ENCODE assay signal across 9 cellular contexts in genomic region chr1:196609114-196609737, GRCh38. TPM values are rescaled to one million over a fixed set of nuclear protein-coding genes. Genes with fewer than 3 reads are reported as not detected.
A peak's percentile ranks its signal among the peaks of the same experiment; 100 is the strongest.
DNase-seq lines count a peak whose midpoint lies in the region; ATAC-seq and TF ChIP-seq lines count a peak whose summit lies in the region.
"Had no signal": no experiment of that assay in that cellular context is flagged by ENCODE, and none has a peak within 500 bp of the region (broad histone marks: within the 10 kb centered on the region; RNA-seq: fewer than 3 reads in every experiment).

No MANE protein-coding gene starts in this region.

- peak overlapping the region; percentile 53 to 74 for H3K4me3 ChIP-seq in SK-N-SH (ENCODE audit: low read depth in 2 of 2, low read length in 1 of 2)
- H3K4me3 ChIP-seq in skin epidermis, result peak overlapping the region in 5 of 7 experiments; percentile 14 to 44 (median 36)
- no peak overlapping the region for H3K4me3 ChIP-seq in MM.1S (ENCODE audit: low read length)
- H3K4me3 ChIP-seq: BLaER1 treated with 17β-estradiol and CSF1 and Interleukin-3, amounts not matched to agents 10 nM and 100 nM had no signal

- ATAC-seq in GM18867 (IDR thresholded peaks at IDR 0.05; ENCODE audit: unreplicated experiment), result no peak
- no peak for ATAC-seq in GM18858 (IDR thresholded peaks at IDR 0.05; ENCODE audit: unreplicated experiment)

- DNase-seq in NCI-H2227 treated with DMSO at 0.1 percent for 48 hours (lab: John Stamatoyannopoulos, UW), result peak; percentile 92
- no peak for DNase-seq in NCI-H2227 (lab: John Stamatoyannopoulos, UW; ENCODE audit: unreplicated experiment)
- DNase-seq in SK-N-SH, result peak; percentile 43
- DNase-seq in iPS DF 4.7 (ENCODE audit: extremely low read depth, low spot score), result peak; percentile 41
- no peak for DNase-seq in MM.1S

- H3K79me2 ChIP-seq in SK-N-SH (ENCODE audit: insufficient read depth) (no peaks in the 10 kb centered on the region), MM.1S (ENCODE audit: low read length) (no peaks in the 10 kb centered on the region)

- H4K20me1 ChIP-seq in SK-N-SH (ENCODE audit: insufficient read depth) (no peaks in the 10 kb centered on the region), MM.1S (ENCODE audit: insufficient read depth, low read length) (no peaks in the 10 kb centered on the region)
- H4K20me1 ChIP-seq: BLaER1 treated with 17β-estradiol and CSF1 and Interleukin-3, amounts not matched to agents 10 nM and 100 nM had no signal

- H3K36me3 ChIP-seq in SK-N-SH (replicated peaks in 1 of 2; ENCODE audit: control insufficient read depth in 1 of 2, insufficient read depth in 2 of 2, low read length in 1 of 2) (no peaks in the 10 kb centered on the region), MM.1S (replicated peaks; ENCODE audit: insufficient read depth, low read length) (no peaks in the 10 kb centered on the region)
- H3K36me3 ChIP-seq: BLaER1 treated with 17β-estradiol and CSF1 and Interleukin-3, amounts not matched to agents 10 nM and 100 nM had no signal

- no peak for TF ChIP-seq EP300 in SK-N-SH (IDR thresholded peaks at IDR 0.05; ENCODE audit: borderline replicate concordance in 1 of 2, low read depth in 1 of 2, low read length in 1 of 2)

- CTCF ChIA-PET in SK-N-SH (lab: Yijun Ruan, JAX), result interaction anchor here (0.6 to 1.6 kb wide), 7 partner anchors 8 to 459 kb away, joined by 3 to 7 read pairs (median 3); no protein-coding TSS in a partner anchor

- H3F3A ChIP-seq in SK-N-SH (replicated peaks; ENCODE audit: insufficient read depth) (no peaks in the 10 kb centered on the region), MM.1S (ENCODE audit: insufficient read depth, low read length) (no peaks in the 10 kb centered on the region)

- H2AFZ ChIP-seq in SK-N-SH (ENCODE audit: low read depth) (peak overlapping the region; percentile 95), MM.1S (ENCODE audit: low read length) (no peak overlapping the region)

- 27% methylated on average over 16 of the region's 16 CpGs for WGBS in SK-N-SH (ENCODE audit: low lambda C conversion rate)

- TF ChIP-seq RAD21 in SK-N-SH (IDR thresholded peaks at IDR 0.05; ENCODE audit: low read length), result no peak

- peak overlapping the region in 1 of 2 experiments; percentile 83; a peak in 2 of 4 replicates for H3K27ac ChIP-seq in SK-N-SH (ENCODE audit: low read depth in 2 of 2, low read length in 1 of 2)
- peak overlapping the region in 8 of 21 experiments; percentile 42 to 80 (median 73) for H3K27ac ChIP-seq in skin epidermis
- H3K27ac ChIP-seq in MM.1S (ENCODE audit: low read length), result no peak overlapping the region
- H3K27ac ChIP-seq: BLaER1 treated with 17β-estradiol and CSF1 and Interleukin-3, amounts not matched to agents 10 nM and 100 nM had no signal

- no peaks in the 10 kb centered on the region for H3K9me2 ChIP-seq in SK-N-SH
- no peaks in the 10 kb centered on the region for H3K9me2 ChIP-seq in MM.1S (replicated peaks; ENCODE audit: insufficient read depth, low read length)

- H3K4me2 ChIP-seq in SK-N-SH, result peak overlapping the region; percentile 72
- H3K4me2 ChIP-seq in MM.1S (ENCODE audit: low read depth, low read length), result no peak overlapping the region
- H3K4me2 ChIP-seq: BLaER1 treated with 17β-estradiol and CSF1 and Interleukin-3, amounts not matched to agents 10 nM and 100 nM had no signal

- POLR2A ChIA-PET in SK-N-SH (lab: Yijun Ruan, JAX), result interaction anchor here (0.5 to 1.0 kb wide), 5 partner anchors 8 to 753 kb away, joined by 3 to 4 read pairs (median 3); no protein-coding TSS in a partner anchor

- H3K4me1 ChIP-seq in SK-N-SH (ENCODE audit: control insufficient read depth in 1 of 2, insufficient read depth in 2 of 2, low read depth in 1 of 2, low read length in 1 of 2), result peaks cover 0 to 10% of the 10 kb centered on the region in 2 experiments; a peak in 2 of 4 replicates
- H3K4me1 ChIP-seq in MM.1S (ENCODE audit: low read length), result no peaks in the 10 kb centered on the region
- H3K4me1 ChIP-seq: BLaER1 treated with 17β-estradiol and CSF1 and Interleukin-3, amounts not matched to agents 10 nM and 100 nM had no signal

- H3K9me3 ChIP-seq in SK-N-SH (no peaks in the 10 kb centered on the region), MM.1S (replicated peaks; ENCODE audit: insufficient read depth, low read length) (no peaks in the 10 kb centered on the region)

- H3K27me3 ChIP-seq in SK-N-SH (ENCODE audit: insufficient read depth) (no peaks in the 10 kb centered on the region), MM.1S (replicated peaks; ENCODE audit: insufficient read depth, low read length) (no peaks in the 10 kb centered on the region)
- H3K27me3 ChIP-seq: BLaER1 treated with 17β-estradiol and CSF1 and Interleukin-3, amounts not matched to agents 10 nM and 100 nM had no signal

- TF ChIP-seq CTCF in SK-N-SH (IDR thresholded peaks at IDR 0.05) (no peak), MM.1S (IDR thresholded peaks at IDR 0.05; ENCODE audit: low read length) (no peak)

- H3K9ac ChIP-seq in SK-N-SH (no peak overlapping the region; the same call in 1 of the 2 replicates), MM.1S (ENCODE audit: low read length) (no peak overlapping the region)
- H3K9ac ChIP-seq: BLaER1 treated with 17β-estradiol and CSF1 and Interleukin-3, amounts not matched to agents 10 nM and 100 nM had no signal

TF ChIP-seq in SK-N-SH, 30 proteins besides CTCF, POLR2A, EP300 and RAD21:
- TF ChIP-seq GATA2 (CRISPR knock-in tag; IDR thresholded peaks at IDR 0.05) (no peak), TAF1 (IDR thresholded peaks at IDR 0.05; ENCODE audit: borderline replicate concordance, low read depth, low read length) (no peak), MXI1 (IDR thresholded peaks at IDR 0.05; ENCODE audit: low read depth, low read length) (peak; percentile 96)
- TF ChIP-seq, protein P1, sequence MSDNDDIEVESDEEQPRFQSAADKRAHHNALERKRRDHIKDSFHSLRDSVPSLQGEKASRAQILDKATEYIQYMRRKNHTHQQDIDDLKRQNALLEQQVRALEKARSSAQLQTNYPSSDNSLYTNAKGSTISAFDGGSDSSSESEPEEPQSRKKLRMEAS (IDR thresholded peaks at IDR 0.05; ENCODE audit: low read depth), result peak; percentile 43; the same call in 1 of the 2 replicates

RNA-seq across cellular contexts. Expression of gene KCNT2, which starts 1.0 kb away (rescaled TPM):
- 0.56 and 0.99 TPM in 2 replicates for polyA plus RNA-seq in SK-N-SH (2012; rRNA removed)
- polyA plus RNA-seq in SK-N-SH (2012; cell fraction: cytosol; rRNA removed), result 0.77 and 0.85 TPM in 2 replicates
- polyA plus RNA-seq in SK-N-SH (2012; cell fraction: nucleus; rRNA removed), result 0.93 and 1.9 TPM in 2 replicates

RNA-seq across cellular contexts. Expression of gene CFH, which starts 42.6 kb away (rescaled TPM):
- 2.9 and 4.9 TPM in 2 replicates for polyA plus RNA-seq in SK-N-SH (2012; rRNA removed)
- polyA plus RNA-seq in SK-N-SH (2012; cell fraction: cytosol; rRNA removed), result 5.3 and 5.9 TPM in 2 replicates
- 3.0 and 6.4 TPM in 2 replicates for polyA plus RNA-seq in SK-N-SH (2012; cell fraction: nucleus; rRNA removed)

Comparison
In these comparisons a context has a peak if more than half of its experiments do, and no peak if none do; other contexts are left out.
1. DNase-seq: peak in NCI-H2227 treated with DMSO at 0.1 percent for 48 hours (single experiment), SK-N-SH (single experiment) and iPS DF 4.7 (single experiment); none in NCI-H2227 (single experiment) and MM.1S (single experiment).